ENCODE assay signal across 11 cellular contexts in genomic region chr22:47091241-47091691, GRCh38.
DNase-seq lines count a peak whose midpoint lies in the region; ATAC-seq, FAIRE-seq and TF ChIP-seq lines count a peak whose summit lies in the region.
"Had no signal": no experiment of that assay in that cellular context is flagged by ENCODE, and none has a peak within 500 bp of the region (broad histone marks: within the 10 kb centered on the region; RNA-seq: fewer than 3 reads in every experiment).

No MANE protein-coding gene starts in this region.

- H3K9me3 Mint-ChIP-seq in activated CD4-positive, alpha-beta T cell treated with anti-CD3 and anti-CD28 coated beads for 36 hours (ENCODE audit: low read depth), result peaks cover 8% of the 10 kb centered on the region
- H3K9me3 Mint-ChIP-seq in activated naive CD4-positive, alpha-beta T cell treated with anti-CD3 and anti-CD28 coated beads, Interleukin-2, amount 50 U/mL, for 72 hours, result peaks cover 0 to 4% of the 10 kb centered on the region in 2 donors
- peaks cover 12% of the 10 kb centered on the region for H3K9me3 Mint-ChIP-seq in stimulated activated memory B cell treated with anti-CD40 and anti-IgM and Interleukin-4, amounts not matched to agents 10 μg/mL and 1 μg/mL and 100 μg/mL, for 72 hours

- peaks cover 16% of the 10 kb centered on the region for H3K36me3 Mint-ChIP-seq in activated CD4-positive, alpha-beta T cell treated with anti-CD3 and anti-CD28 coated beads for 36 hours (ENCODE audit: low read depth)
- H3K36me3 Mint-ChIP-seq in activated naive CD4-positive, alpha-beta T cell treated with anti-CD3 and anti-CD28 coated beads, Interleukin-2, amount 50 U/mL, for 72 hours, result peaks cover 7 to 32% of the 10 kb centered on the region in 2 donors
- H3K36me3 Mint-ChIP-seq in stimulated activated memory B cell treated with anti-CD40 and anti-IgM and Interleukin-4, amounts not matched to agents 10 μg/mL and 1 μg/mL and 100 μg/mL, for 72 hours, result peaks cover 62% of the 10 kb centered on the region

- peak overlapping the region; percentile 4 for H3K27ac Mint-ChIP-seq in activated CD4-positive, alpha-beta T cell treated with anti-CD3 and anti-CD28 coated beads for 36 hours
- H3K27ac Mint-ChIP-seq in activated naive CD4-positive, alpha-beta T cell treated with anti-CD3 and anti-CD28 coated beads, Interleukin-2, amount 50 U/mL, for 72 hours, result peak overlapping the region; percentile 30 to 44
- peak overlapping the region; percentile 45 for H3K27ac Mint-ChIP-seq in stimulated activated memory B cell treated with anti-CD40 and anti-IgM and Interleukin-4, amounts not matched to agents 10 μg/mL and 1 μg/mL and 100 μg/mL, for 72 hours

- ATAC-seq in activated CD4-positive, alpha-beta T cell treated with anti-CD3 and anti-CD28 coated beads for 36 hours, result no peak
- no peak for ATAC-seq in activated naive CD4-positive, alpha-beta T cell treated with anti-CD3 and anti-CD28 coated beads, Interleukin-2, amount 50 U/mL, for 72 hours
- no peak for ATAC-seq in stimulated activated memory B cell treated with anti-CD40 and anti-IgM and Interleukin-4, amounts not matched to agents 10 μg/mL and 1 μg/mL and 100 μg/mL, for 72 hours

- peak overlapping the region; percentile 47 for H3K4me3 Mint-ChIP-seq in activated CD4-positive, alpha-beta T cell treated with anti-CD3 and anti-CD28 coated beads for 36 hours
- no peak overlapping the region for H3K4me3 Mint-ChIP-seq in stimulated activated memory B cell treated with anti-CD40 and anti-IgM and Interleukin-4, amounts not matched to agents 10 μg/mL and 1 μg/mL and 100 μg/mL, for 72 hours

- no peaks in the 10 kb centered on the region for H3K36me3 ChIP-seq in iPS-15b (ENCODE audit: control insufficient read depth, insufficient read depth, low read length)
- H3K36me3 ChIP-seq: neutrophil had no signal

- H3K9ac ChIP-seq in iPS-15b (ENCODE audit: low read depth, low read length), result no peak overlapping the region
- H3K9ac ChIP-seq: BLaER1 treated with 17β-estradiol and CSF1 and Interleukin-3, amounts not matched to agents 10 nM and 100 nM had no signal

- H3K27me3 Mint-ChIP-seq in activated CD4-positive, alpha-beta T cell treated with anti-CD3 and anti-CD28 coated beads for 36 hours, result no peaks in the 10 kb centered on the region
- no peaks in the 10 kb centered on the region for H3K27me3 Mint-ChIP-seq in stimulated activated memory B cell treated with anti-CD40 and anti-IgM and Interleukin-4, amounts not matched to agents 10 μg/mL and 1 μg/mL and 100 μg/mL, for 72 hours

- peaks cover 9% of the 10 kb centered on the region for H3K4me1 ChIP-seq in iPS-15b (ENCODE audit: control insufficient read depth, insufficient read depth, low read length)
- H3K4me1 ChIP-seq: BLaER1 treated with 17β-estradiol and CSF1 and Interleukin-3, amounts not matched to agents 10 nM and 100 nM had no signal

- CTCF ChIA-PET in activated CD4-positive, alpha-beta T cell treated with anti-CD3 and anti-CD28 coated beads for 36 hours (lab: Charles Lee), result no interaction called here

- peak; percentile 25 for DNase-seq in activated CD4-positive, alpha-beta T cell treated with anti-CD3 and anti-CD28 coated beads for 36 hours
- DNase-seq in activated CD4-positive, alpha-beta T cell treated with anti-CD3 and anti-CD28 coated beads for 4 hours, result no peak
- no peak for DNase-seq in activated naive CD4-positive, alpha-beta T cell treated with anti-CD3 and anti-CD28 coated beads, Interleukin-2, amount 50 U/mL, for 72 hours (ENCODE audit: low spot score in 2 of 2)
- no peak for DNase-seq in NCI-H446 (lab: John Stamatoyannopoulos, UW)
- no peak for DNase-seq in GOT3 (lab: John Stamatoyannopoulos, UW)
- no peak for DNase-seq in H54 (ENCODE audit: insufficient read length, low spot score)

- peaks cover 37% of the 10 kb centered on the region for H3K4me1 Mint-ChIP-seq in activated CD4-positive, alpha-beta T cell treated with anti-CD3 and anti-CD28 coated beads for 36 hours
- H3K4me1 Mint-ChIP-seq in stimulated activated memory B cell treated with anti-CD40 and anti-IgM and Interleukin-4, amounts not matched to agents 10 μg/mL and 1 μg/mL and 100 μg/mL, for 72 hours, result peaks cover 60% of the 10 kb centered on the region

- H3K9me3 ChIP-seq in iPS-15b (ENCODE audit: control insufficient read depth, insufficient read depth, low read length), result no peaks in the 10 kb centered on the region
- H3K9me3 ChIP-seq: neutrophil had no signal

- intact Hi-C loops in activated CD4-positive, alpha-beta T cell treated with anti-CD3 and anti-CD28 coated beads for 36 hours (cut with DNase I, micrococcal nuclease), result no loop called here

- no peaks in the 10 kb centered on the region for H3K27me3 ChIP-seq in iPS-15b (ENCODE audit: control insufficient read depth, insufficient read depth, low read length)
- H3K27me3 ChIP-seq: BLaER1 treated with 17β-estradiol and CSF1 and Interleukin-3, amounts not matched to agents 10 nM and 100 nM; neutrophil had no signal

- peak overlapping the region; percentile 43 for H3K4me3 ChIP-seq in iPS-15b (ENCODE audit: low read depth, low read length)
- H3K4me3 ChIP-seq: BLaER1 treated with 17β-estradiol and CSF1 and Interleukin-3, amounts not matched to agents 10 nM and 100 nM had no signal

- TF ChIP-seq POLR2A in H54 (IDR thresholded peaks at IDR 0.05; ENCODE audit: low read depth, low read length), result no peak

- POLR2A ChIA-PET in activated CD4-positive, alpha-beta T cell treated with anti-CD3 and anti-CD28 coated beads for 36 hours (lab: Charles Lee), result no interaction called here

- FAIRE-seq in H54 (lab: Jason Lieb, UNC), result no peak
- FAIRE-seq: endometrium had no signal
